ENCODE assay signal across 21 cellular contexts in genomic region chr15:60471314-60471713, GRCh38. TPM values are rescaled to one million over a fixed set of nuclear protein-coding genes. Genes with fewer than 3 reads are reported as not detected.
DNase-seq lines count a peak whose midpoint lies in the region; ATAC-seq, FAIRE-seq and TF ChIP-seq lines count a peak whose summit lies in the region.
"Had no signal": no experiment of that assay in that cellular context is flagged by ENCODE, and none has a peak within 500 bp of the region (broad histone marks: within the 10 kb centered on the region; RNA-seq: fewer than 3 reads in every experiment).

No MANE protein-coding gene starts in this region.

- no peak for TF ChIP-seq POLR2A in HepG2 (IDR thresholded peaks at IDR 0.05; ENCODE audit: insufficient read depth in 1 of 2, low read depth in 2 of 2, low read length in 2 of 2)
- no peak for TF ChIP-seq POLR2A in right lobe of liver (IDR thresholded peaks at IDR 0.05)

- no peak overlapping the region for H3K9ac ChIP-seq in HepG2 (ENCODE audit: insufficient read depth, low read depth, low read length)

- CTCF ChIA-PET in HepG2 (lab: Yijun Ruan, JAX; ENCODE audit: low intra/inter-chr PET ratio, low total read pairs) = no interaction called here

- peak; percentile 8 for FAIRE-seq in HepG2 (lab: Jason Lieb, UNC)
- FAIRE-seq: H1, keratinocyte had no signal

- no peak overlapping the region for H2AFZ ChIP-seq in HepG2 (ENCODE audit: low read length)

- POLR2A ChIA-PET in HepG2 (lab: Yijun Ruan, JAX) = no interaction called here

- ATAC-seq in HepG2 = no peak
- ATAC-seq in right lobe of liver = no peak
- peak; percentile 84 for ATAC-seq in SK-N-SH treated with all-trans-retinoic acid at 6 μM for 48 hours
- ATAC-seq: stimulated activated memory B cell treated with anti-CD40 and anti-IgM and Interleukin-4, amounts not matched to agents 10 μg/mL and 1 μg/mL and 100 μg/mL, for 72 hours had no signal

- H3K4me1 ChIP-seq in HepG2 (ENCODE audit: insufficient read depth, low read length) (peaks cover 26% of the 10 kb centered on the region), right lobe of liver (peaks cover 0 to 18% (median 0%) of the 10 kb centered on the region in 4 donors)

- no peaks in the 10 kb centered on the region for H4K20me1 ChIP-seq in HepG2 (ENCODE audit: insufficient read depth, low read length)

- H3K27me3 ChIP-seq in HepG2 (ENCODE audit: control insufficient read depth in 1 of 2, insufficient read depth in 2 of 2, low read length in 2 of 2) (no peaks in the 10 kb centered on the region), right lobe of liver (no peaks in the 10 kb centered on the region)
- H3K27me3 ChIP-seq: Peyer's patch had no signal

- H3K4me2 ChIP-seq in HepG2 (ENCODE audit: low read depth, low read length) = no peak overlapping the region

- H3K27ac ChIP-seq in HepG2 (ENCODE audit: extremely low read length, insufficient read depth, low read length) (no peak overlapping the region), right lobe of liver (no peak overlapping the region)
- H3K27ac ChIP-seq: Peyer's patch had no signal

- H3K9me3 ChIP-seq in HepG2 (ENCODE audit: low read length) = no peaks in the 10 kb centered on the region
- H3K9me3 ChIP-seq in right lobe of liver = no peaks in the 10 kb centered on the region
- H3K9me3 ChIP-seq: Peyer's patch had no signal

- TF ChIP-seq CTCF in HepG2 (CRISPR knock-in tag; IDR thresholded peaks at IDR 0.05) (no peak), right lobe of liver (IDR thresholded peaks at IDR 0.05) (no peak), GM13976 (IDR thresholded peaks at IDR 0.05; ENCODE audit: borderline replicate concordance, control extremely low read depth, extremely low read depth, insufficient read depth, missing control alignments) (no peak), foreskin fibroblast (IDR thresholded peaks at IDR 0.05; ENCODE audit: low read depth, low read length) (no peak)

- intact Hi-C loops in HepG2 (cut with micrococcal nuclease; ENCODE audit: unreplicated experiment) = no loop called here
- intact Hi-C loops in right lobe of liver (cut with DNase I) = no loop called here

- DNase-seq in HepG2 (ENCODE audit: low spot score) (no peak), right lobe of liver (no peak), left kidney (ENCODE audit: low read depth, low spot score) (peak; percentile 9), C1 segment of cervical spinal cord (lab: John Stamatoyannopoulos, UW) (no peak), GM13976 (ENCODE audit: low spot score) (no peak), SW 1271 (lab: John Stamatoyannopoulos, UW) (no peak), foreskin fibroblast (no peak)
- DNase-seq: activated CD4-positive, alpha-beta T cell treated with anti-CD3 and anti-CD28 coated beads, Interleukin-2, amount 10 ng/mL, durations not matched to agents 24 days and 14 days; activated effector memory CD4-positive, alpha-beta T cell treated with Interleukin-2 at 50 U/mL for 16 hours; CD4-positive, alpha-beta memory T cell; effector memory CD4-positive, alpha-beta T cell; hippocampal formation; NCI-H1930; NCI-H69; Peyer's patch; stimulated activated CD4-positive, alpha-beta T cell treated with anti-CD3 and anti-CD28 coated beads, Interleukin-15, amount 100 ng/mL, for 24 hours; T1000 had no signal

- BruUV-seq in HepG2 (replicated peaks; lab: Mats Ljungman, UMichigan) = no TSS peak

- WGBS in HepG2 (ENCODE audit: low lambda C conversion rate) = 94% methylated on average over 4 of the region's 4 CpGs
- 80% methylated on average over 3 of the region's 4 CpGs for WGBS in right lobe of liver (ENCODE audit: insufficient coverage, low coverage, low lambda C conversion rate, missing lambda C conversion rate)

- peaks cover 16% of the 10 kb centered on the region for H3K79me2 ChIP-seq in HepG2 (ENCODE audit: insufficient read depth, low read length)

- in situ Hi-C loops in HepG2 (cut with HindIII; ENCODE audit: extremely low pct_ligation_motif_present, low pct_unique_long_range_greater_than_20kb) = loop anchor here (25.0 kb wide), 1 partner anchor 784 kb away; the partner anchor contains the start of gene BNIP2
- in situ Hi-C loops in GM13976 (cut with MboI; ENCODE audit: low sequenced_read_pairs, unreplicated experiment) = no loop called here

- H3K36me3 ChIP-seq in HepG2 (replicated peaks in 1 of 2; ENCODE audit: control insufficient read depth in 1 of 2, insufficient read depth in 2 of 2, low read length in 2 of 2) (peaks cover 0 to 40% of the 10 kb centered on the region in 2 experiments; a peak in 4 of 5 replicates), right lobe of liver (peaks cover 0 to 26% (median 12%) of the 10 kb centered on the region in 4 donors)

- no peak for TF ChIP-seq RAD21 in HepG2 (CRISPR knock-in tag; IDR thresholded peaks at IDR 0.05)

- TF ChIP-seq EP300 in HepG2 (IDR thresholded peaks at IDR 0.05; ENCODE audit: low read depth in 2 of 2, low read length in 2 of 2) (no peak), HepG2 (CRISPR knock-in tag; IDR thresholded peaks at IDR 0.05; ENCODE audit: borderline replicate concordance) (no peak)

- H3K4me3 ChIP-seq in HepG2 (replicated peaks in 1 of 3; ENCODE audit: insufficient read depth in 1 of 3, low read depth in 2 of 3, low read length in 3 of 3) (no peak overlapping the region), right lobe of liver (no peak overlapping the region), foreskin fibroblast (ENCODE audit: low read depth in 1 of 2, low read length in 2 of 2) (no peak overlapping the region)
- H3K4me3 ChIP-seq: Peyer's patch had no signal

TF ChIP-seq in HepG2, 621 proteins besides CTCF, POLR2A, EP300 and RAD21 (continues in another document):
- TF ChIP-seq HHEX (CRISPR knock-in tag; IDR thresholded peaks at IDR 0.05) (no peak), PCBP2 (optimal IDR thresholded peaks at IDR 0.05; ENCODE audit: low read depth, low read length, poor library complexity, severe bottlenecking) (no peak), SYNCRIP (IDR thresholded peaks at IDR 0.05; ENCODE audit: insufficient read depth, low read depth, low read length) (no peak), MAFF (IDR thresholded peaks at IDR 0.05; ENCODE audit: low read depth, low read length) (peak; percentile 44; the same call in 1 of the 2 replicates), MAFK (conservative IDR thresholded peaks at IDR 0.05 in 1 of 2, IDR thresholded peaks at IDR 0.05 in 1 of 2; ENCODE audit: low read length in 2 of 2) (peak; percentile 34 to 60; a peak in 2 of 4 replicates), NCOA5 (CRISPR knock-in tag; IDR thresholded peaks at IDR 0.05) (no peak), MYPOP (CRISPR knock-in tag; IDR thresholded peaks at IDR 0.05) (no peak)

TF ChIP-seq in SK-N-SH treated with all-trans-retinoic acid at 6 μM for 48 hours, 23 proteins besides CTCF, POLR2A, EP300 and RAD21 (continues in another document):
- TF ChIP-seq SNAI2 (CRISPR knock-in tag; IDR thresholded peaks at IDR 0.05) = no peak
- TF ChIP-seq TSHZ2 (CRISPR knock-in tag; IDR thresholded peaks at IDR 0.05) = peak; percentile 83
- no peak for TF ChIP-seq TCF4 (CRISPR knock-in tag; IDR thresholded peaks at IDR 0.05; ENCODE audit: borderline replicate concordance)
- no peak for TF ChIP-seq PPARA (CRISPR knock-in tag; IDR thresholded peaks at IDR 0.05; ENCODE audit: borderline replicate concordance)
- 0 out of 2 replicates have a peak, but pooled peaks have one; percentile 28 for TF ChIP-seq ISL1 (CRISPR knock-in tag; IDR thresholded peaks at IDR 0.05)

RNA-seq across cellular contexts. Expression of gene ICE2, which starts 7.6 kb away (rescaled TPM):
- 26.4 and 40.9 TPM in 2 replicates for total RNA-seq in HepG2 (2016; rRNA removed; fragmentation: Illumina TruSeq; extraction: Trizol)
- total RNA-seq in HepG2 (2016; cell fraction: cytosol; rRNA removed; fragmentation: Illumina TruSeq; extraction: Trizol; ENCODE audit: low read depth) = 6.4 and 8.6 TPM in 2 replicates
- total RNA-seq in HepG2 (2016; cell fraction: insoluble cytoplasmic fraction; rRNA removed; fragmentation: Illumina TruSeq; extraction: Trizol) = 23.8 and 38.6 TPM in 2 replicates
- 19.6 and 21.3 TPM in 2 replicates for total RNA-seq in HepG2 (2016; cell fraction: membrane; rRNA removed; fragmentation: Illumina TruSeq; extraction: Trizol)
- 41.9 and 47.8 TPM in 2 replicates for total RNA-seq in HepG2 (2016; cell fraction: nucleus; rRNA removed; fragmentation: Illumina TruSeq; extraction: Trizol)
- polyA plus RNA-seq in HepG2 (2011; rRNA removed) = 20.5 and 24.8 TPM in 2 replicates
- polyA plus RNA-seq in HepG2 (2011; cell fraction: cytosol; rRNA removed) = 11.0 and 15.0 TPM in 2 replicates
- 20.0 and 21.2 TPM in 2 replicates for polyA plus RNA-seq in HepG2 (2011; cell fraction: nucleus; rRNA removed)
- 20.7 and 23.9 TPM in 2 replicates for polyA plus RNA-seq in HepG2 (2012)
- 9.1 and 9.3 TPM in 2 replicates for polyA plus RNA-seq in HepG2 (2016; cell fraction: cytosol; fragmentation: Illumina TruSeq; extraction: Trizol; ENCODE audit: low read depth)
- 35.5 and 42.1 TPM in 2 replicates for polyA plus RNA-seq in HepG2 (2016; cell fraction: insoluble cytoplasmic fraction; fragmentation: Illumina TruSeq; extraction: Trizol; ENCODE audit: low read depth)
- polyA plus RNA-seq in HepG2 (2016; cell fraction: membrane; fragmentation: Illumina TruSeq; extraction: Trizol; ENCODE audit: low read depth) = 13.2 and 14.7 TPM in 2 replicates
- polyA plus RNA-seq in HepG2 (2016; cell fraction: nucleus; fragmentation: Illumina TruSeq; extraction: Trizol; ENCODE audit: insufficient read depth, low read depth) = 34.0 and 49.3 TPM in 2 replicates
- polyA minus RNA-seq in HepG2 (2011; rRNA and poly(A)+ RNA removed; ENCODE audit: low replicate concordance) = 28.7 and 67.9 TPM in 2 replicates
- polyA minus RNA-seq in HepG2 (2011; cell fraction: cytosol; rRNA and poly(A)+ RNA removed) = 12.0 and 16.0 TPM in 2 replicates
- 113 and 126 TPM in 2 replicates for polyA minus RNA-seq in HepG2 (2011; cell fraction: nucleus; rRNA and poly(A)+ RNA removed)
- total RNA-seq in right lobe of liver = 10 to 100 TPM; 13.1 to 31.7 (median 17.6) TPM
